ENCODE assay signal across 2 cellular contexts in the genomic region with DNA sequence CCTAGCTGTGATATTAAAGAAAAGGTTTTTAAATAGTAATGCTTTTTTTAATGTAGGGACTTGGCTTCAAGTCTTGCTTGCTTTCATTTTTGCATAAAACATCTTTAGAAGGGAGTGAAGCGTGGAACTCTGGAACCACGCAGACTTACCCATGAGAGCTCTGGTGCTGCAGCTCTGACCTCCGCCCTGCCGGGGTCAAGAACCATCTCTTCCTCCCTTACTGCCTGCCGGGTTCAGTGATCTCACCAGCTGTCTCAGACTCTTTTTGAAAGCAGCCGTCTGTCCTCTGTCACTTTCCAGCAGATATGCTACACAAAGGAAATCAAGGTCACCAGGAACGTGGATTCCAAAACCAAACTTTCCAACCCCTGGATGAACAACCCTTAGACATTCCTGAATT.
TF ChIP-seq lines count a peak whose summit lies in the region.

No MANE protein-coding gene starts in this region.

TF ChIP-seq in IMR-90, 13 proteins besides CTCF, POLR2A, EP300 and RAD21 (continued from another document):
- no peak for TF ChIP-seq FOS (IDR thresholded peaks at IDR 0.05; ENCODE audit: low read depth, low read length)
- TF ChIP-seq SMC3 (IDR thresholded peaks at IDR 0.05; ENCODE audit: low read depth, low read length): no peak
- no peak for TF ChIP-seq BHLHE40 (IDR thresholded peaks at IDR 0.05; ENCODE audit: low read depth, low read length)
- TF ChIP-seq, protein P1, sequence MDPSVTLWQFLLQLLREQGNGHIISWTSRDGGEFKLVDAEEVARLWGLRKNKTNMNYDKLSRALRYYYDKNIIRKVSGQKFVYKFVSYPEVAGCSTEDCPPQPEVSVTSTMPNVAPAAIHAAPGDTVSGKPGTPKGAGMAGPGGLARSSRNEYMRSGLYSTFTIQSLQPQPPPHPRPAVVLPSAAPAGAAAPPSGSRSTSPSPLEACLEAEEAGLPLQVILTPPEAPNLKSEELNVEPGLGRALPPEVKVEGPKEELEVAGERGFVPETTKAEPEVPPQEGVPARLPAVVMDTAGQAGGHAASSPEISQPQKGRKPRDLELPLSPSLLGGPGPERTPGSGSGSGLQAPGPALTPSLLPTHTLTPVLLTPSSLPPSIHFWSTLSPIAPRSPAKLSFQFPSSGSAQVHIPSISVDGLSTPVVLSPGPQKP (IDR thresholded peaks at IDR 0.05; ENCODE audit: borderline replicate concordance, low read depth, low read length): no peak
- TF ChIP-seq NFE2L2 (IDR thresholded peaks at IDR 0.05; ENCODE audit: low read depth, low read length): no peak
- TF ChIP-seq MAZ (IDR thresholded peaks at IDR 0.05; ENCODE audit: borderline replicate concordance, low read depth, low read length): no peak
- TF ChIP-seq CEBPB (IDR thresholded peaks at IDR 0.05; ENCODE audit: low read depth, low read length): no peak
- TF ChIP-seq MXI1 (IDR thresholded peaks at IDR 0.05; ENCODE audit: borderline replicate concordance, low read depth, low read length): no peak
- TF ChIP-seq MAFK (IDR thresholded peaks at IDR 0.05; ENCODE audit: low read depth, low read length): no peak
- no peak for TF ChIP-seq CHD1 (IDR thresholded peaks at IDR 0.05; ENCODE audit: low read depth, low read length)
- no peak for TF ChIP-seq RCOR1 (IDR thresholded peaks at IDR 0.05; ENCODE audit: insufficient replicate concordance, low read length)
- TF ChIP-seq, protein P2, sequence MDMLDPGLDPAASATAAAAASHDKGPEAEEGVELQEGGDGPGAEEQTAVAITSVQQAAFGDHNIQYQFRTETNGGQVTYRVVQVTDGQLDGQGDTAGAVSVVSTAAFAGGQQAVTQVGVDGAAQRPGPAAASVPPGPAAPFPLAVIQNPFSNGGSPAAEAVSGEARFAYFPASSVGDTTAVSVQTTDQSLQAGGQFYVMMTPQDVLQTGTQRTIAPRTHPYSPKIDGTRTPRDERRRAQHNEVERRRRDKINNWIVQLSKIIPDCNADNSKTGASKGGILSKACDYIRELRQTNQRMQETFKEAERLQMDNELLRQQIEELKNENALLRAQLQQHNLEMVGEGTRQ (IDR thresholded peaks at IDR 0.05; ENCODE audit: low read depth, low read length): no peak

TF ChIP-seq in GM12878, 131 proteins besides CTCF, POLR2A, EP300 and RAD21:
- TF ChIP-seq TCF12 (IDR thresholded peaks at IDR 0.05; ENCODE audit: low read depth, low read length) (no peak), NFXL1 (IDR thresholded peaks at IDR 0.05; ENCODE audit: borderline replicate concordance) (no peak), MEF2A (IDR thresholded peaks at IDR 0.05; ENCODE audit: insufficient read depth, low read depth, low read length) (no peak), RBBP5 (conservative IDR thresholded peaks at IDR 0.05) (no peak), RAD51 (IDR thresholded peaks at IDR 0.05) (no peak), FOS (IDR thresholded peaks at IDR 0.05; ENCODE audit: borderline replicate concordance, extremely low read depth, insufficient read length) (no peak), SP1 (IDR thresholded peaks at IDR 0.05; ENCODE audit: low read depth, low read length) (no peak), SRF (IDR thresholded peaks at IDR 0.05; ENCODE audit: low read depth in 2 of 2, low read length in 2 of 2) (no peak)
